ENCODE assay signal across 10 cellular contexts in the genomic region with DNA sequence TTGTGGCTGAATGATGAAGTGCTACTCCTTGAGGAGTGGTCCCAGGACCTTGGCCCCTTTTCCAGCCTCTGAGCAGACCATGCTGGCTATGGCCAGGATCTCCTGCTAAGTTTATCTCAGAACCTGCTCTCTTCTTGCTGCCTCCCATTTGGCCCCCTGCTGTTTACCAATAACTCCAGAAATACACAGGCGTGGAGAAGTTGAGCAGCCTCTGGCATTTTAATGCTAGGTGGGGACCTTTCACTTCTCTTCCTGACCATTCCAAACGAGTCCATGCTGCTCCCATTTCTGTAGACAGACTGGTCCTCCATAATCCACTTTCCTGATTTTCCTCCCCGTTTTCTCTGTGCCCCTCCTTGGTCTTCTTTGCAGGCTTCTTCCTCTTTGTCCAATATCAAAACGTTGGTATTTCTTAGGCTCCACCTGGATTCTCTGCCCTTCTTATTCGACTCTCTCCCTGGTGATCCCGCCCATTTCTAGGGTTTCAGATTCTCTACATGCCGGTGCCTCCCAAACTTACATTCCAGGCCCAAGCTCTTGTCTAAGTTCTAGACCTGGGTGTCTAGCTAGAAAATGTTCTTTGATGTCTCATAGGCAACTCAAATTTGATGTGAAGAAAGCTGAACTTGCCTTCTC. TPM values are rescaled to one million over a fixed set of nuclear protein-coding genes. Genes with fewer than 3 reads are reported as not detected.
A peak's percentile ranks its signal among the peaks of the same experiment; 100 is the strongest.
DNase-seq lines count a peak whose midpoint lies in the region; ATAC-seq and TF ChIP-seq lines count a peak whose summit lies in the region.
"Had no signal": no experiment of that assay in that cellular context is flagged by ENCODE, and none has a peak within 500 bp of the region (broad histone marks: within the 10 kb centered on the region; RNA-seq: fewer than 3 reads in every experiment).

No MANE protein-coding gene starts in this region.

- H3K9me2 ChIP-seq in GM23338 (ENCODE audit: insufficient read depth), result no peaks in the 10 kb centered on the region

- H2BK15ac ChIP-seq in mesenchymal stem cell (ENCODE audit: low read depth, poor library complexity, severe bottlenecking), result no peak overlapping the region

- H3K27ac ChIP-seq in ACC112 (ENCODE audit: low read depth, low read length) (peak overlapping the region; percentile 84), GM23338 (ENCODE audit: low read depth) (no peak overlapping the region; the same call in 1 of the 2 replicates), mesenchymal stem cell (ENCODE audit: low read length, poor library complexity, severe bottlenecking) (peak overlapping the region; percentile 93)

- H3K36me3 ChIP-seq in ACC112 (ENCODE audit: insufficient read depth, low read length), result no peaks in the 10 kb centered on the region
- H3K36me3 ChIP-seq in GM23338 (ENCODE audit: insufficient read depth), result no peaks in the 10 kb centered on the region
- H3K36me3 ChIP-seq in mesenchymal stem cell (ENCODE audit: control insufficient read depth in 1 of 2, insufficient read depth in 2 of 2, low read depth in 1 of 2, low read length in 2 of 2), result no peaks in the 10 kb centered on the region

- H3F3A ChIP-seq in GM23338 (replicated peaks; ENCODE audit: low read depth), result no peaks in the 10 kb centered on the region

- TF ChIP-seq CTCF in GM23338 (conservative IDR thresholded peaks at IDR 0.05; ENCODE audit: low read depth in 2 of 2), result no peak

- peak overlapping the region; percentile 89 for H2AK5ac ChIP-seq in mesenchymal stem cell (ENCODE audit: low read length, severe bottlenecking)

- peak overlapping the region; percentile 45 to 49 for H2BK12ac ChIP-seq in mesenchymal stem cell (ENCODE audit: low read length in 2 of 2)

- no peaks in the 10 kb centered on the region for H3K9me3 ChIP-seq in mesenchymal stem cell (ENCODE audit: control insufficient read depth, low read length)

- no peaks in the 10 kb centered on the region for H3K9me3 Mint-ChIP-seq in GM23338

- H2BK5ac ChIP-seq in mesenchymal stem cell (ENCODE audit: low read depth, low read length, poor library complexity, severe bottlenecking), result no peak overlapping the region

- peaks cover 25% of the 10 kb centered on the region for H3K4me1 ChIP-seq in ACC112 (ENCODE audit: control insufficient read depth, insufficient read depth, low read length, unreplicated experiment)
- peaks cover 27% of the 10 kb centered on the region for H3K4me1 ChIP-seq in GM23338 (ENCODE audit: insufficient read depth)
- H3K4me1 ChIP-seq in mesenchymal stem cell (ENCODE audit: control insufficient read depth, insufficient read depth, low read depth, low read length), result peaks cover 18% of the 10 kb centered on the region

- 75% methylated on average over 6 of the region's 7 CpGs for WGBS in mesenchymal stem cell

- H3K18ac ChIP-seq in mesenchymal stem cell (ENCODE audit: low read depth in 1 of 2, low read length in 2 of 2), result peak overlapping the region; percentile 11 to 84

- no peak overlapping the region for H4K91ac ChIP-seq in mesenchymal stem cell (ENCODE audit: low read length)

- H3K4me3 Mint-ChIP-seq in GM23338, result no peak overlapping the region

- H3K14ac ChIP-seq in mesenchymal stem cell (ENCODE audit: low read length in 2 of 2), result no peak overlapping the region

- H4K8ac ChIP-seq in mesenchymal stem cell (ENCODE audit: low read length), result no peak overlapping the region

- peak overlapping the region; percentile 28; the same call in 1 of the 2 replicates for H3K27ac Mint-ChIP-seq in GM23338

- H3K4me2 ChIP-seq in GM23338 (peak overlapping the region; percentile 23; the same call in 1 of the 2 replicates), mesenchymal stem cell (ENCODE audit: low read length, poor library complexity, severe bottlenecking) (no peak overlapping the region)

- H2AFZ ChIP-seq in ACC112 (ENCODE audit: low read length, unreplicated experiment) (no peak overlapping the region), GM23338 (no peak overlapping the region), mesenchymal stem cell (ENCODE audit: low read depth, low read length) (no peak overlapping the region)

- no peaks in the 10 kb centered on the region for H4K20me1 ChIP-seq in GM23338 (replicated peaks; ENCODE audit: insufficient read depth)

- H3K36me3 Mint-ChIP-seq in GM23338 (ENCODE audit: low read depth), result no peaks in the 10 kb centered on the region; the same call in 2 of the 3 replicates

- peak; percentile 50 for DNase-seq in GM23338 (ENCODE audit: low spot score)
- DNase-seq in activated CD8-positive, alpha-beta memory T cell treated with anti-CD3 and anti-CD28 coated beads, Interleukin-2, amount 50 U/mL, for 48 hours, result peak; percentile 39
- no peak for DNase-seq in mesenchymal stem cell
- DNase-seq in HK-2 (ENCODE audit: unreplicated experiment), result no peak
- no peak for DNase-seq in NCI-H2227 treated with DMSO at 0.1 percent for 48 hours (lab: John Stamatoyannopoulos, UW)
- DNase-seq: activated CD4-positive, alpha-beta T cell treated with anti-CD3 and anti-CD28 coated beads, Interleukin-2, amount 50 U/mL, for 4 hours; dorsolateral prefrontal cortex had no signal

- ATAC-seq in GM23338 (peak; percentile 26; the same call in 2 of the 3 replicates), HG02973 (IDR thresholded peaks at IDR 0.05; ENCODE audit: unreplicated experiment) (no peak), esophagus mucosa (no peak)

- no peak overlapping the region for H3K9ac ChIP-seq in mesenchymal stem cell (ENCODE audit: low read length)

- H2BK120ac ChIP-seq in mesenchymal stem cell (ENCODE audit: low read depth, low read length), result no peak overlapping the region

- H3K27me3 ChIP-seq in ACC112 (ENCODE audit: insufficient read depth, low read length), result no peaks in the 10 kb centered on the region
- H3K27me3 ChIP-seq in GM23338 (ENCODE audit: insufficient read depth), result no peaks in the 10 kb centered on the region
- no peaks in the 10 kb centered on the region for H3K27me3 ChIP-seq in mesenchymal stem cell (ENCODE audit: control insufficient read depth in 1 of 2, insufficient read depth in 1 of 2, low read length in 2 of 2)
- H3K27me3 ChIP-seq: dorsolateral prefrontal cortex had no signal

- H3K79me1 ChIP-seq in mesenchymal stem cell (replicated peaks; ENCODE audit: low read length, poor library complexity, severe bottlenecking), result peaks cover 16% of the 10 kb centered on the region

- H3K23ac ChIP-seq in mesenchymal stem cell (ENCODE audit: low read length in 2 of 2), result no peak overlapping the region

- no peak overlapping the region for H3K4ac ChIP-seq in mesenchymal stem cell (ENCODE audit: low read depth in 1 of 2, low read length in 2 of 2)

- H3K79me2 ChIP-seq in ACC112 (ENCODE audit: control insufficient read depth, insufficient read depth, low read length, unreplicated experiment) (peaks cover 2% of the 10 kb centered on the region), GM23338 (replicated peaks; ENCODE audit: insufficient read depth) (no peaks in the 10 kb centered on the region)

- peaks cover 38% of the 10 kb centered on the region for H3K4me1 Mint-ChIP-seq in GM23338

- H3K27me3 Mint-ChIP-seq in GM23338 (ENCODE audit: insufficient read depth, low read depth, poor library complexity), result peaks cover 5% of the 10 kb centered on the region

- no peak overlapping the region for H3K4me3 ChIP-seq in ACC112 (ENCODE audit: low read depth, low read length)
- H3K4me3 ChIP-seq in GM23338, result no peak overlapping the region
- no peak overlapping the region for H3K4me3 ChIP-seq in mesenchymal stem cell (ENCODE audit: insufficient read depth in 1 of 2, low read depth in 1 of 2, low read length in 2 of 2)
- H3K4me3 ChIP-seq: dorsolateral prefrontal cortex had no signal

TF ChIP-seq in GM23338, 12 proteins besides CTCF, POLR2A, EP300 and RAD21 (continues in another document):
- no peak for TF ChIP-seq ZNF331 (CRISPR knock-in tag; IDR thresholded peaks at IDR 0.05; ENCODE audit: low read depth)

RNA-seq across cellular contexts. Expression of a gene that starts 33.4 kb away (rescaled TPM):
- 29.2 and 30.1 TPM in 2 replicates for total RNA-seq in GM23338 (2014; rRNA removed; shearing (Covaris generic))
- polyA plus RNA-seq in GM23338 (2016; fragmentation: Nextera tagmentation; extraction: Ambion mirVana), result 10.6 and 12.8 TPM in 2 replicates
- 14.4 TPM for polyA plus RNA-seq in mesenchymal stem cell (2013, experiment 1 of 2)
- 15.0 TPM for polyA plus RNA-seq in mesenchymal stem cell (2013, experiment 2 of 2)
- 15.3 TPM for total RNA-seq in esophagus mucosa

Comparison
In these comparisons a context has a peak if more than half of its experiments do, and no peak if none do; other contexts are left out.
1. DNase-seq: peak in GM23338 (single experiment) and activated CD8-positive, alpha-beta memory T cell treated with anti-CD3 and anti-CD28 coated beads, Interleukin-2, amount 50 U/mL, for 48 hours (single experiment); none in mesenchymal stem cell (single experiment), HK-2 (single experiment) and NCI-H2227 treated with DMSO at 0.1 percent for 48 hours (single experiment).